In genomic region chr10:54130394-54130793, GRCh38 we compare ENCODE assay signal across 37 cellular contexts.
"Had no signal": no experiment of that assay in that cellular context is flagged by ENCODE, and none has a peak within 500 bp of the region (broad histone marks: within the 10 kb centered on the region; RNA-seq: fewer than 3 reads in every experiment).

No MANE protein-coding gene starts in this region.

- H3K4me3 Mint-ChIP-seq: activated CD4-positive, alpha-beta memory T cell treated with anti-CD3 and anti-CD28 coated beads, Interleukin-2, amount 10 ng/mL, durations not matched to agents 7 days and 5 days; activated CD4-positive, alpha-beta T cell treated with anti-CD3 and anti-CD28 coated beads for 36 hours; activated CD4-positive, alpha-beta T cell treated with anti-CD3 and anti-CD28 coated beads, Interleukin-2, amount 10 ng/mL, durations not matched to agents 7 days and 5 days; activated CD8-positive, alpha-beta memory T cell treated with anti-CD3 and anti-CD28 coated beads, Interleukin-2, amount 10 ng/mL, durations not matched to agents 7 days and 5 days; activated CD8-positive, alpha-beta T cell treated with anti-CD3 and anti-CD28 coated beads, Interleukin-2, amount 10 ng/mL, durations not matched to agents 7 days and 5 days; activated naive CD4-positive, alpha-beta T cell treated with anti-CD3 and anti-CD28 coated beads, Interleukin-2, amount 10 ng/mL, durations not matched to agents 7 days and 5 days; activated naive CD4-positive, alpha-beta T cell treated with anti-CD3 and anti-CD28 coated beads, Interleukin-2, amount 50 U/mL, for 24 hours; activated naive CD8-positive, alpha-beta T cell; activated naive CD8-positive, alpha-beta T cell treated with anti-CD3 and anti-CD28 coated beads, Interleukin-2, amount 10 ng/mL, durations not matched to agents 7 days and 5 days; activated naive CD8-positive, alpha-beta T cell treated with anti-CD3 and anti-CD28 coated beads, Interleukin-2, amount 50 U/mL, for 24 hours; activated T-cell treated with anti-CD3 and anti-CD28 coated beads, Interleukin-2, amount 50 U/mL, for 24 hours; brain; T-helper 1 cell treated with Interleukin-12 subunit alpha and Interleukin-12 subunit beta and Interleukin-4 antibody, amounts not matched to agents 30 μg/mL and 1 μg/mL, for 36 hours; T-helper 2 cell treated with Interferon-gamma antibody and Interleukin-4, amounts not matched to agents 5 μg/mL and 100 μg/mL, for 36 hours had no signal

- H3K4me3 ChIP-seq: ascending aorta, cardiac muscle cell had no signal

- H3K9me3 ChIP-seq: ascending aorta had no signal

- DNase-seq: activated CD4-positive, alpha-beta memory T cell treated with anti-CD3 and anti-CD28 coated beads, Interleukin-2, amount 10 ng/mL, durations not matched to agents 7 days and 5 days; activated CD4-positive, alpha-beta T cell treated with anti-CD3 and anti-CD28 coated beads for 1 hour; activated CD4-positive, alpha-beta T cell treated with anti-CD3 and anti-CD28 coated beads for 36 hours; activated CD4-positive, alpha-beta T cell treated with anti-CD3 and anti-CD28 coated beads for 48 hours; activated CD4-positive, alpha-beta T cell treated with anti-CD3 and anti-CD28 coated beads, Interleukin-2, amount 10 ng/mL, durations not matched to agents 7 days and 5 days; activated CD4-positive, alpha-beta T cell treated with anti-CD3 and anti-CD28 coated beads, Interleukin-2, amount 50 U/mL, for 48 hours; activated CD4-positive, CD25-positive, alpha-beta regulatory T cell; activated CD8-positive, alpha-beta memory T cell treated with anti-CD3 and anti-CD28 coated beads for 24 hours; activated CD8-positive, alpha-beta memory T cell treated with anti-CD3 and anti-CD28 coated beads, Interleukin-2, amount 10 ng/mL, durations not matched to agents 7 days and 5 days; activated CD8-positive, alpha-beta memory T cell treated with anti-CD3 and anti-CD28 coated beads, Interleukin-2, amount 50 U/mL, for 48 hours; activated CD8-positive, alpha-beta T cell treated with anti-CD3 and anti-CD28 coated beads, Interleukin-2, amount 10 ng/mL, durations not matched to agents 7 days and 5 days; activated effector memory CD4-positive, alpha-beta T cell treated with Interleukin-2 at 50 U/mL for 16 hours; activated gamma-delta T cell; activated naive CD4-positive, alpha-beta T cell treated with anti-CD3 and anti-CD28 coated beads, Interleukin-2, amount 10 ng/mL, durations not matched to agents 7 days and 5 days; activated naive CD4-positive, alpha-beta T cell treated with Interleukin-2 at 50 U/mL for 16 hours; activated naive CD8-positive, alpha-beta T cell treated with anti-CD3 and anti-CD28 coated beads, Interleukin-2, amount 10 ng/mL, durations not matched to agents 7 days and 5 days; activated naive CD8-positive, alpha-beta T cell treated with anti-CD3 and anti-CD28 coated beads, Interleukin-2, amount 50 U/mL, for 24 hours; activated T-cell treated with anti-CD3 and anti-CD28 coated beads, Interleukin-2, amount 50 U/mL, for 24 hours; activated T-cell treated with anti-CD3 and anti-CD28 coated beads, Interleukin-2, amount 50 U/mL, for 48 hours; amygdala; anterior cingulate cortex; central memory CD4-positive, alpha-beta T cell; T-helper 1 cell; T-helper 2 cell; T-helper 9 cell had no signal

- H3K27me3 Mint-ChIP-seq: activated CD4-positive, alpha-beta memory T cell treated with anti-CD3 and anti-CD28 coated beads, Interleukin-2, amount 10 ng/mL, durations not matched to agents 7 days and 5 days; activated CD4-positive, alpha-beta T cell treated with anti-CD3 and anti-CD28 coated beads for 36 hours; activated CD4-positive, alpha-beta T cell treated with anti-CD3 and anti-CD28 coated beads, Interleukin-2, amount 10 ng/mL, durations not matched to agents 7 days and 5 days; activated CD8-positive, alpha-beta memory T cell treated with anti-CD3 and anti-CD28 coated beads, Interleukin-2, amount 10 ng/mL, durations not matched to agents 7 days and 5 days; activated naive CD4-positive, alpha-beta T cell treated with anti-CD3 and anti-CD28 coated beads, Interleukin-2, amount 10 ng/mL, durations not matched to agents 7 days and 5 days; activated naive CD4-positive, alpha-beta T cell treated with anti-CD3 and anti-CD28 coated beads, Interleukin-2, amount 50 U/mL, for 24 hours; activated naive CD8-positive, alpha-beta T cell; activated naive CD8-positive, alpha-beta T cell treated with anti-CD3 and anti-CD28 coated beads, Interleukin-2, amount 10 ng/mL, durations not matched to agents 7 days and 5 days; activated naive CD8-positive, alpha-beta T cell treated with anti-CD3 and anti-CD28 coated beads, Interleukin-2, amount 50 U/mL, for 24 hours; activated T-cell treated with anti-CD3 and anti-CD28 coated beads, Interleukin-2, amount 50 U/mL, for 24 hours; brain had no signal

- H3K36me3 Mint-ChIP-seq: activated CD8-positive, alpha-beta memory T cell treated with anti-CD3 and anti-CD28 coated beads, Interleukin-2, amount 10 ng/mL, durations not matched to agents 7 days and 5 days; activated naive CD4-positive, alpha-beta T cell treated with anti-CD3 and anti-CD28 coated beads, Interleukin-2, amount 10 ng/mL, durations not matched to agents 7 days and 5 days; activated naive CD4-positive, alpha-beta T cell treated with anti-CD3 and anti-CD28 coated beads, Interleukin-2, amount 50 U/mL, for 24 hours; activated naive CD8-positive, alpha-beta T cell; activated naive CD8-positive, alpha-beta T cell treated with anti-CD3 and anti-CD28 coated beads, Interleukin-2, amount 10 ng/mL, durations not matched to agents 7 days and 5 days; brain had no signal

- H3K27ac ChIP-seq: ascending aorta, cardiac muscle cell, VCaP had no signal

- H3K27me3 ChIP-seq: ascending aorta, cardiac muscle cell had no signal

- H3K9me3 Mint-ChIP-seq: activated CD4-positive, alpha-beta T cell treated with anti-CD3 and anti-CD28 coated beads, Interleukin-2, amount 10 ng/mL, durations not matched to agents 7 days and 5 days; activated naive CD8-positive, alpha-beta T cell treated with anti-CD3 and anti-CD28 coated beads, Interleukin-2, amount 10 ng/mL, durations not matched to agents 7 days and 5 days; brain had no signal

- H3K36me3 ChIP-seq: ascending aorta, cardiac muscle cell had no signal

- H3K27ac Mint-ChIP-seq: activated CD4-positive, alpha-beta memory T cell treated with anti-CD3 and anti-CD28 coated beads, Interleukin-2, amount 10 ng/mL, durations not matched to agents 7 days and 5 days; activated CD4-positive, alpha-beta T cell treated with anti-CD3 and anti-CD28 coated beads for 36 hours; activated CD4-positive, alpha-beta T cell treated with anti-CD3 and anti-CD28 coated beads, Interleukin-2, amount 10 ng/mL, durations not matched to agents 7 days and 5 days; activated CD8-positive, alpha-beta memory T cell treated with anti-CD3 and anti-CD28 coated beads, Interleukin-2, amount 10 ng/mL, durations not matched to agents 7 days and 5 days; activated CD8-positive, alpha-beta T cell treated with anti-CD3 and anti-CD28 coated beads, Interleukin-2, amount 10 ng/mL, durations not matched to agents 7 days and 5 days; activated naive CD4-positive, alpha-beta T cell treated with anti-CD3 and anti-CD28 coated beads, Interleukin-2, amount 10 ng/mL, durations not matched to agents 7 days and 5 days; activated naive CD4-positive, alpha-beta T cell treated with anti-CD3 and anti-CD28 coated beads, Interleukin-2, amount 50 U/mL, for 24 hours; activated naive CD8-positive, alpha-beta T cell; activated naive CD8-positive, alpha-beta T cell treated with anti-CD3 and anti-CD28 coated beads, Interleukin-2, amount 10 ng/mL, durations not matched to agents 7 days and 5 days; activated naive CD8-positive, alpha-beta T cell treated with anti-CD3 and anti-CD28 coated beads, Interleukin-2, amount 50 U/mL, for 24 hours; activated T-cell treated with anti-CD3 and anti-CD28 coated beads, Interleukin-2, amount 50 U/mL, for 24 hours; activated T-helper 2 cell treated with anti-CD3 and anti-CD28 coated beads, Interferon-gamma antibody, Interleukin-2, Interleukin-4, amounts not matched to agents 10 μg/mL and 5 μg/mL and 100 μg/mL, durations not matched to agents 14 hours and 24 hours and 36 hours; brain; T-helper 1 cell treated with Interleukin-12 subunit alpha and Interleukin-12 subunit beta and Interleukin-4 antibody, amounts not matched to agents 30 μg/mL and 1 μg/mL, for 36 hours; T-helper 2 cell treated with Interferon-gamma antibody and Interleukin-4, amounts not matched to agents 5 μg/mL and 100 μg/mL, for 36 hours had no signal

- H3K4me1 ChIP-seq: ascending aorta had no signal

- H3K4me1 Mint-ChIP-seq: activated CD4-positive, alpha-beta memory T cell treated with anti-CD3 and anti-CD28 coated beads, Interleukin-2, amount 10 ng/mL, durations not matched to agents 7 days and 5 days; activated CD4-positive, alpha-beta T cell treated with anti-CD3 and anti-CD28 coated beads for 36 hours; activated CD4-positive, alpha-beta T cell treated with anti-CD3 and anti-CD28 coated beads, Interleukin-2, amount 10 ng/mL, durations not matched to agents 7 days and 5 days; activated CD8-positive, alpha-beta memory T cell treated with anti-CD3 and anti-CD28 coated beads, Interleukin-2, amount 10 ng/mL, durations not matched to agents 7 days and 5 days; activated naive CD4-positive, alpha-beta T cell treated with anti-CD3 and anti-CD28 coated beads, Interleukin-2, amount 10 ng/mL, durations not matched to agents 7 days and 5 days; activated naive CD4-positive, alpha-beta T cell treated with anti-CD3 and anti-CD28 coated beads, Interleukin-2, amount 50 U/mL, for 24 hours; activated naive CD8-positive, alpha-beta T cell treated with anti-CD3 and anti-CD28 coated beads, Interleukin-2, amount 10 ng/mL, durations not matched to agents 7 days and 5 days; activated naive CD8-positive, alpha-beta T cell treated with anti-CD3 and anti-CD28 coated beads, Interleukin-2, amount 50 U/mL, for 24 hours had no signal

- FAIRE-seq: bronchial epithelial cell, TTC549 had no signal

- ATAC-seq: activated CD4-positive, alpha-beta T cell treated with anti-CD3 and anti-CD28 coated beads for 36 hours; activated CD4-positive, CD25-positive, alpha-beta regulatory T cell treated with anti-CD3 and anti-CD28 coated beads, Interleukin-2, amount 50 U/mL, for 24 hours; activated CD8-positive, alpha-beta memory T cell treated with anti-CD3 and anti-CD28 coated beads, Interleukin-2, amount 10 ng/mL, durations not matched to agents 7 days and 5 days; activated CD8-positive, alpha-beta T cell treated with anti-CD3 and anti-CD28 coated beads, Interleukin-2, amount 10 ng/mL, durations not matched to agents 7 days and 5 days; activated naive CD8-positive, alpha-beta T cell treated with anti-CD3 and anti-CD28 coated beads, Interleukin-2, amount 50 U/mL, for 24 hours had no signal
